In the genomic region with DNA sequence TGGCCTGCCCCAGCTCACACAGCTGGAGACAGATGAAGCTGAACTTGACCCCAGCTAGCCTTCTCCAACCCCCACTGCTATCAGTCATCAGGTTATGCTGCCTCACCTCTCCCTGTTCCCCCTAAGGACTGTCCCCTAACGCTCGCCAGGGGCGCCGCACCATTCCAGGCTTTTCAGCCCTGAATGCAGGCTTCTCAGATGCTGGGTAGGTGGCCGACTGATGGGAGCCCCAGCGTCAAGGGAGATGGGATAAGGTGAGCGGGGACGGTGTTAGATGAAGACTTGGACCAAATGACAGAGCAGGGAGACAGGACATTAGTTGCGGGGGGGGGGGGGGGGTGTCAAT, we compare ENCODE assay signal across 9 cellular contexts. TPM values are rescaled to one million over a fixed set of nuclear protein-coding genes. Genes with fewer than 3 reads are reported as not detected.
A peak's percentile ranks its signal among the peaks of the same experiment; 100 is the strongest.
DNase-seq lines count a peak whose midpoint lies in the region; ATAC-seq and TF ChIP-seq lines count a peak whose summit lies in the region.
"Had no signal": no experiment of that assay in that cellular context is flagged by ENCODE, and none has a peak within 500 bp of the region (broad histone marks: within the 10 kb centered on the region; RNA-seq: fewer than 3 reads in every experiment).

No MANE protein-coding gene starts in this region.

- no peaks in the 10 kb centered on the region for H3K36me3 ChIP-seq in OCI-LY3 (replicated peaks; ENCODE audit: low read depth, low read length)
- no peaks in the 10 kb centered on the region for H3K36me3 ChIP-seq in esophagus muscularis mucosa
- H3K36me3 ChIP-seq in left lung = no peaks in the 10 kb centered on the region

- TF ChIP-seq POLR2A in esophagus muscularis mucosa (IDR thresholded peaks at IDR 0.05; ENCODE audit: low read depth) = no peak

- H3K27ac ChIP-seq in OCI-LY3 (ENCODE audit: low read length) (no peak overlapping the region), esophagus muscularis mucosa (replicated peaks in 1 of 4) (no peak overlapping the region), left lung (no peak overlapping the region)

- no peaks in the 10 kb centered on the region for H3K79me2 ChIP-seq in OCI-LY3 (ENCODE audit: low read length)

- H3K4me3 ChIP-seq in OCI-LY3 (ENCODE audit: low read length) (peak overlapping the region; percentile 96), esophagus muscularis mucosa (peak overlapping the region; percentile 49 to 60 (median 50)), skeletal muscle cell (ENCODE audit: low read depth, low read length) (peak overlapping the region; percentile 46), left lung (peak overlapping the region in 1 of 2 donors; percentile 41)

- H3K9me3 ChIP-seq in OCI-LY3 (ENCODE audit: insufficient read depth, low read length) = no peaks in the 10 kb centered on the region
- no peaks in the 10 kb centered on the region for H3K9me3 ChIP-seq in esophagus muscularis mucosa
- H3K9me3 ChIP-seq in left lung = no peaks in the 10 kb centered on the region

- no peak for ATAC-seq in left lung

- TF ChIP-seq CTCF in OCI-LY3 (IDR thresholded peaks at IDR 0.05; ENCODE audit: low read depth, low read length) = no peak
- no peak for TF ChIP-seq CTCF in esophagus muscularis mucosa (IDR thresholded peaks at IDR 0.05)
- no peak for TF ChIP-seq CTCF in left lung (IDR thresholded peaks at IDR 0.05)

- 34% methylated on average over 8 of the region's 9 CpGs for WGBS in esophagus muscularis mucosa

- H3K4me1 ChIP-seq in OCI-LY3 (ENCODE audit: low read length) (peaks cover 25% of the 10 kb centered on the region), esophagus muscularis mucosa (peaks cover 7 to 34% (median 32%) of the 10 kb centered on the region in 4 donors), left lung (peaks cover 0 to 8% of the 10 kb centered on the region in 2 donors)

- H3K4me2 ChIP-seq in OCI-LY3 (ENCODE audit: low read length) = peak overlapping the region; percentile 90

- peaks cover 34% of the 10 kb centered on the region for H3K27me3 ChIP-seq in OCI-LY3 (ENCODE audit: low read depth, low read length)
- no peaks in the 10 kb centered on the region for H3K27me3 ChIP-seq in esophagus muscularis mucosa
- peaks cover 0 to 13% of the 10 kb centered on the region in 2 donors for H3K27me3 ChIP-seq in left lung

- TF ChIP-seq EP300 in esophagus muscularis mucosa (IDR thresholded peaks at IDR 0.05) = no peak

- DNase-seq in NCI-H2227 (lab: John Stamatoyannopoulos, UW; ENCODE audit: unreplicated experiment) (peak; percentile 2), NCI-H2227 treated with DMSO at 0.1 percent for 48 hours (lab: John Stamatoyannopoulos, UW) (no peak), esophagus muscularis mucosa (ENCODE audit: extremely low spot score) (no peak), skeletal muscle cell (ENCODE audit: low read depth) (no peak), NAMALWA (ENCODE audit: low spot score) (no peak), NCI-H1436 treated with DMSO at 0.1 percent for 48 hours (lab: John Stamatoyannopoulos, UW) (no peak), left lung (no peak)

- intact Hi-C loops in esophagus muscularis mucosa (cut with DNase I) = loop anchor here (10.0 kb wide), 1 partner anchor 650 kb away; no protein-coding TSS in a partner anchor
- intact Hi-C loops in left lung (cut with DNase I) = no loop called here

- H2AFZ ChIP-seq in OCI-LY3 (ENCODE audit: low read depth, low read length) = 0 out of 2 replicates have a peak overlapping the region, but pooled peaks have one; percentile 93

- H4K20me1 ChIP-seq in OCI-LY3 (ENCODE audit: insufficient read depth, low read length) = no peaks in the 10 kb centered on the region; the same call in 1 of the 2 replicates

- no peak overlapping the region for H3K9ac ChIP-seq in OCI-LY3 (ENCODE audit: low read length)

RNA-seq across cellular contexts. Expression of gene OPALIN, which starts 15.8 kb away (rescaled TPM):
- not detected for total RNA-seq in esophagus muscularis mucosa
- not detected for total RNA-seq in left lung
- total RNA-seq: sciatic nerve had no signal
